8 cellular contexts compared by ENCODE assay signal in the genomic region with DNA sequence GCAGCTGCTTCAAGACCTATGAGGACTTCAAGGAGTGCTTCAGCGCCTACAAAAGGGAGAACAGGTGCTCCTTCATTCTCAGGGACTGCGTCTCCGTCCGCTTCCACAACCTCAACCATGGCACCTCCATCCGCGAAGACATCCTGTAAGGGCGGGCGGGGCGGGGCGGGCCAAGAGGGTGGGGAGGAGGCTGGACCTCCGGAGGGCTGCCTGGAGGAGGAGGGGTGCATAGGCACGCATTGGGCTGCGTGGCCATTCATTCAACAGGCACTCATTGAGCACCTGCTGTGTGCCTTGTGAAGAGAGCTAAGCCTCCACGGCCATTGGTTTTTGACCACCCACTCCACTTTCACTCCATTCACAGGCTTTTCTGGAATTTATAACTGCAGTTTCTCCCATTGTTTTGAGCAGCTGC. TPM values are rescaled to one million over a fixed set of nuclear protein-coding genes. Genes with fewer than 3 reads are reported as not detected.
DNase-seq lines count a peak whose midpoint lies in the region; ATAC-seq and TF ChIP-seq lines count a peak whose summit lies in the region.

No MANE protein-coding gene starts in this region.

- H3K4me3 Mint-ChIP-seq in osteocyte (ENCODE audit: unreplicated experiment): peak overlapping the region; percentile 92

- POLR2A ChIA-PET in AG04450 (lab: Yijun Ruan, JAX): no interaction called here

- H3K9me3 ChIP-seq in AG04450 (ENCODE audit: control insufficient read depth, insufficient read depth, low read length): no peaks in the 10 kb centered on the region
- no peaks in the 10 kb centered on the region for H3K9me3 ChIP-seq in esophagus (ENCODE audit: control insufficient read depth in 2 of 2, insufficient read depth in 1 of 2, low read depth in 1 of 2, low read length in 1 of 2)

- no peaks in the 10 kb centered on the region for H3K9me3 Mint-ChIP-seq in osteocyte (ENCODE audit: unreplicated experiment)

- CTCF ChIA-PET in AG04450 (lab: Charles Lee): interaction anchor here (0.8 to 1.1 kb wide), 2 partner anchors 10 to 32 kb away, joined by 3 to 4 read pairs; a partner anchor contains a TSS

- H3K36me3 ChIP-seq in esophagus (ENCODE audit: control insufficient read depth in 2 of 2, insufficient read depth in 2 of 2, low read length in 1 of 2): peaks cover 0 to 5% of the 10 kb centered on the region in 2 donors

- ATAC-seq in GM18502 (IDR thresholded peaks at IDR 0.05; ENCODE audit: poor library complexity, unreplicated experiment): peak; percentile 29
- peak; percentile 14 for ATAC-seq in HG03039 (IDR thresholded peaks at IDR 0.05; ENCODE audit: unreplicated experiment)
- peak; percentile 33 for ATAC-seq in SK-N-SH treated with all-trans-retinoic acid at 6 μM for 48 hours

- 14 to 15% methylated on average over 14 of the region's 14 CpGs for WGBS in esophagus, 2 donors

- peaks cover 2% of the 10 kb centered on the region for H3K36me3 Mint-ChIP-seq in osteocyte (ENCODE audit: unreplicated experiment)

- H3K4me1 ChIP-seq in esophagus (ENCODE audit: control insufficient read depth in 2 of 2, insufficient read depth in 2 of 2, low read length in 1 of 2): peaks cover 5 to 13% of the 10 kb centered on the region in 2 donors

- peak overlapping the region; percentile 93 for H3K27ac Mint-ChIP-seq in osteocyte (ENCODE audit: unreplicated experiment)

- H3K4me3 ChIP-seq in AG04450 (ENCODE audit: low read depth, low read length): peak overlapping the region; percentile 91
- peak overlapping the region; percentile 73 to 93 for H3K4me3 ChIP-seq in esophagus (ENCODE audit: low read depth in 1 of 2, low read length in 2 of 2)

- DNase-seq in AG04450 (ENCODE audit: low read depth, low spot score) (no peak), osteocyte (ENCODE audit: extremely low spot score, unreplicated experiment) (no peak), amniotic stem cell (lab: John Stamatoyannopoulos, UW) (no peak), midbrain (lab: John Stamatoyannopoulos, UW) (no peak)

- H3K27ac ChIP-seq in AG04450 (ENCODE audit: low read depth, low read length): no peak overlapping the region
- peak overlapping the region; percentile 28 to 91 for H3K27ac ChIP-seq in esophagus (ENCODE audit: low read depth in 2 of 2, low read length in 1 of 2)

- peaks cover 45% of the 10 kb centered on the region for H3K4me1 Mint-ChIP-seq in osteocyte (ENCODE audit: unreplicated experiment)

- TF ChIP-seq CTCF in AG04450 (IDR thresholded peaks at IDR 0.05; ENCODE audit: low read depth, low read length) (no peak), osteocyte (IDR thresholded peaks at IDR 0.05) (no peak)

- H3K27me3 Mint-ChIP-seq in osteocyte (ENCODE audit: unreplicated experiment): no peaks in the 10 kb centered on the region

- H3K27me3 ChIP-seq in AG04450 (ENCODE audit: control insufficient read depth, insufficient read depth, low read length) (no peaks in the 10 kb centered on the region), esophagus (ENCODE audit: control insufficient read depth in 1 of 2, insufficient read depth in 2 of 2, low read length in 2 of 2) (no peaks in the 10 kb centered on the region)

TF ChIP-seq in SK-N-SH treated with all-trans-retinoic acid at 6 μM for 48 hours, 23 proteins besides CTCF, POLR2A, EP300 and RAD21:
- TF ChIP-seq OSR1 (CRISPR knock-in tag; IDR thresholded peaks at IDR 0.05) (no peak), ESRRG (CRISPR knock-in tag; IDR thresholded peaks at IDR 0.05) (no peak), RARB (CRISPR knock-in tag; IDR thresholded peaks at IDR 0.05) (no peak), ZC3H10 (CRISPR knock-in tag; IDR thresholded peaks at IDR 0.05) (no peak), ISL1 (CRISPR knock-in tag; IDR thresholded peaks at IDR 0.05) (no peak), ARNTL (CRISPR knock-in tag; IDR thresholded peaks at IDR 0.05; ENCODE audit: borderline replicate concordance, low read depth) (no peak), GLIS3 (CRISPR knock-in tag; IDR thresholded peaks at IDR 0.05) (no peak), ZNF565 (CRISPR knock-in tag; conservative IDR thresholded peaks at IDR 0.05; ENCODE audit: low read depth) (no peak), CSDC2 (CRISPR knock-in tag; IDR thresholded peaks at IDR 0.05) (no peak), BACH2 (CRISPR knock-in tag; IDR thresholded peaks at IDR 0.05; ENCODE audit: borderline replicate concordance) (no peak), ZFP30 (CRISPR knock-in tag; IDR thresholded peaks at IDR 0.05) (no peak)
- TF ChIP-seq, protein P1, sequence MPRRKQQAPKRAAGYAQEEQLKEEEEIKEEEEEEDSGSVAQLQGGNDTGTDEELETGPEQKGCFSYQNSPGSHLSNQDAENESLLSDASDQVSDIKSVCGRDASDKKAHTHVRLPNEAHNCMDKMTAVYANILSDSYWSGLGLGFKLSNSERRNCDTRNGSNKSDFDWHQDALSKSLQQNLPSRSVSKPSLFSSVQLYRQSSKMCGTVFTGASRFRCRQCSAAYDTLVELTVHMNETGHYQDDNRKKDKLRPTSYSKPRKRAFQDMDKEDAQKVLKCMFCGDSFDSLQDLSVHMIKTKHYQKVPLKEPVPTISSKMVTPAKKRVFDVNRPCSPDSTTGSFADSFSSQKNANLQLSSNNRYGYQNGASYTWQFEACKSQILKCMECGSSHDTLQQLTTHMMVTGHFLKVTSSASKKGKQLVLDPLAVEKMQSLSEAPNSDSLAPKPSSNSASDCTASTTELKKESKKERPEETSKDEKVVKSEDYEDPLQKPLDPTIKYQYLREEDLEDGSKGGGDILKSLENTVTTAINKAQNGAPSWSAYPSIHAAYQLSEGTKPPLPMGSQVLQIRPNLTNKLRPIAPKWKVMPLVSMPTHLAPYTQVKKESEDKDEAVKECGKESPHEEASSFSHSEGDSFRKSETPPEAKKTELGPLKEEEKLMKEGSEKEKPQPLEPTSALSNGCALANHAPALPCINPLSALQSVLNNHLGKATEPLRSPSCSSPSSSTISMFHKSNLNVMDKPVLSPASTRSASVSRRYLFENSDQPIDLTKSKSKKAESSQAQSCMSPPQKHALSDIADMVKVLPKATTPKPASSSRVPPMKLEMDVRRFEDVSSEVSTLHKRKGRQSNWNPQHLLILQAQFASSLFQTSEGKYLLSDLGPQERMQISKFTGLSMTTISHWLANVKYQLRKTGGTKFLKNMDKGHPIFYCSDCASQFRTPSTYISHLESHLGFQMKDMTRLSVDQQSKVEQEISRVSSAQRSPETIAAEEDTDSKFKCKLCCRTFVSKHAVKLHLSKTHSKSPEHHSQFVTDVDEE (CRISPR knock-in tag; IDR thresholded peaks at IDR 0.05): no peak
- TF ChIP-seq, protein P2, sequence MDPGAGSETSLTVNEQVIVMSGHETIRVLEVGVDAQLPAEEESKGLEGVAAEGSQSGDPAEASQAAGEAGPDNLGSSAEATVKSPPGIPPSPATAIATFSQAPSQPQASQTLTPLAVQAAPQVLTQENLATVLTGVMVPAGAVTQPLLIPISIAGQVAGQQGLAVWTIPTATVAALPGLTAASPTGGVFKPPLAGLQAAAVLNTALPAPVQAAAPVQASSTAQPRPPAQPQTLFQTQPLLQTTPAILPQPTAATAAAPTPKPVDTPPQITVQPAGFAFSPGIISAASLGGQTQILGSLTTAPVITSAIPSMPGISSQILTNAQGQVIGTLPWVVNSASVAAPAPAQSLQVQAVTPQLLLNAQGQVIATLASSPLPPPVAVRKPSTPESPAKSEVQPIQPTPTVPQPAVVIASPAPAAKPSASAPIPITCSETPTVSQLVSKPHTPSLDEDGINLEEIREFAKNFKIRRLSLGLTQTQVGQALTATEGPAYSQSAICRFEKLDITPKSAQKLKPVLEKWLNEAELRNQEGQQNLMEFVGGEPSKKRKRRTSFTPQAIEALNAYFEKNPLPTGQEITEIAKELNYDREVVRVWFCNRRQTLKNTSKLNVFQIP (CRISPR knock-in tag; IDR thresholded peaks at IDR 0.05; ENCODE audit: borderline replicate concordance, low read depth): no peak
- TF ChIP-seq, protein P3, sequence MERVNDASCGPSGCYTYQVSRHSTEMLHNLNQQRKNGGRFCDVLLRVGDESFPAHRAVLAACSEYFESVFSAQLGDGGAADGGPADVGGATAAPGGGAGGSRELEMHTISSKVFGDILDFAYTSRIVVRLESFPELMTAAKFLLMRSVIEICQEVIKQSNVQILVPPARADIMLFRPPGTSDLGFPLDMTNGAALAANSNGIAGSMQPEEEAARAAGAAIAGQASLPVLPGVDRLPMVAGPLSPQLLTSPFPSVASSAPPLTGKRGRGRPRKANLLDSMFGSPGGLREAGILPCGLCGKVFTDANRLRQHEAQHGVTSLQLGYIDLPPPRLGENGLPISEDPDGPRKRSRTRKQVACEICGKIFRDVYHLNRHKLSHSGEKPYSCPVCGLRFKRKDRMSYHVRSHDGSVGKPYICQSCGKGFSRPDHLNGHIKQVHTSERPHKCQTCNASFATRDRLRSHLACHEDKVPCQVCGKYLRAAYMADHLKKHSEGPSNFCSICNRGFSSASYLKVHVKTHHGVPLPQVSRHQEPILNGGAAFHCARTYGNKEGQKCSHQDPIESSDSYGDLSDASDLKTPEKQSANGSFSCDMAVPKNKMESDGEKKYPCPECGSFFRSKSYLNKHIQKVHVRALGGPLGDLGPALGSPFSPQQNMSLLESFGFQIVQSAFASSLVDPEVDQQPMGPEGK (CRISPR knock-in tag; IDR thresholded peaks at IDR 0.05; ENCODE audit: borderline replicate concordance): no peak

RNA-seq across cellular contexts. Expression of a gene that starts 0.4 kb away (rescaled TPM):
- polyA plus RNA-seq in AG04450 (2011; rRNA removed): 4.5 and 4.6 TPM in 2 replicates
- 13.5 and 14.2 TPM in 2 replicates for polyA minus RNA-seq in AG04450 (2011; rRNA and poly(A)+ RNA removed)
- 1 to 10 TPM; 1.1 to 1.5 TPM for polyA plus RNA-seq in esophagus
- total RNA-seq in osteocyte: 3.9 and 4.4 TPM in 2 replicates

RNA-seq across cellular contexts. Expression of a gene that starts 0.7 kb away (rescaled TPM):
- polyA plus RNA-seq in AG04450 (2011; rRNA removed) (27.0 and 37.7 TPM in 2 replicates), esophagus (10 to 100 TPM; 24.8 to 26.6 TPM)
- 19.3 and 32.2 TPM in 2 replicates for polyA minus RNA-seq in AG04450 (2011; rRNA and poly(A)+ RNA removed)
- 23.6 and 23.9 TPM in 2 replicates for total RNA-seq in osteocyte

RNA-seq across cellular contexts. Expression of a gene that starts 23.2 kb away (rescaled TPM):
- polyA plus RNA-seq in AG04450 (2011; rRNA removed): 5.3 and 6.5 TPM in 2 replicates
- 22.4 and 29.9 TPM in 2 replicates for polyA minus RNA-seq in AG04450 (2011; rRNA and poly(A)+ RNA removed)
- polyA plus RNA-seq in esophagus: 1 to 10 TPM; 2.4 to 3.9 TPM
- total RNA-seq in osteocyte: 12.6 and 13.3 TPM in 2 replicates

RNA-seq across cellular contexts. Expression of a gene that starts 24.2 kb away (rescaled TPM):
- polyA plus RNA-seq in AG04450 (2011; rRNA removed): 9.2 and 11.5 TPM in 2 replicates
- polyA minus RNA-seq in AG04450 (2011; rRNA and poly(A)+ RNA removed): 9.4 and 10.1 TPM in 2 replicates
- 10 to 100 TPM in 1 of 2 donors, 1 to 10 TPM in 1; 9.3 to 25.8 TPM for polyA plus RNA-seq in esophagus
- total RNA-seq in osteocyte: 24.4 and 25.6 TPM in 2 replicates

RNA-seq across cellular contexts. Expression of a gene that starts 29.6 kb away (rescaled TPM):
- polyA plus RNA-seq in AG04450 (2011; rRNA removed) (0.43 and 0.50 TPM in 2 replicates), esophagus (under 1 TPM; 0.76 to 0.96 TPM)
- polyA minus RNA-seq in AG04450 (2011; rRNA and poly(A)+ RNA removed): 0.55 TPM in 1 of 2 replicates, not detected in the other
- 2.9 TPM in 2 replicates for total RNA-seq in osteocyte
